ENCODE assay signal across 14 cellular contexts in the genomic region with DNA sequence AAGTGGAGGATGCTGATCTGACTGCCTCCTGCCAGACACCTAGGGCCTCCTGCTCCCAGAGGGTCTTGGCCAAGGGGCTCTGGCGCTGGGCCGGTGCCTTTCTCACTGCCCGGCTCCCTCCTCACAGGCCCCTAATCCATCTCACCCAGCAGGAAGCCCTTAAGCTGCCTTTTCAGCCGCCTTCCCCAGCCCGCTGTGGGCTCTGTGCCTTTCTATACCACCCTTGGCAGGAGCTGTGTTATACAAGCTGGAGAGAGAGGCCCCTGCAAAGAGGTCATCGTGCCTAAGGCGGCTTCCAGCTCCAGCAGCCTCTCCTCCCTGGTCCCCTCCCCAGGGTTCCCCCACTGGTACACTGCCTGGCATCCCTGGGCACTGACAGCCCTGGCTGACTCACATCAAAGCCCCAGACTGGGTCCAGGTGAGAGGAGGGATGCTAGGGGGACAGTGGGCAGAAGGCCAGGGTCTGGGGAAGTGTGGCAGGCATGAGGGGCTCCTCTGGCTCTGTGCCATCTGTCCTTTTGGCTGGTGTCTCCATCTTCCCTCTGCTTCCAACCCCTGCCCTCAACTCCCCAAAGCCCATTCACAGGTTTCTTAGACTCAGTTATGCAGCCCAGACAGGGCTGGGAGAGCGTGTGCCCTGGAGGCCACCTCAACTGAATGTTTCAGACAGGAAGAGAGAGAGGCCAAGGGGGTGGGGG. TPM values are rescaled to one million over a fixed set of nuclear protein-coding genes. Genes with fewer than 3 reads are reported as not detected.
DNase-seq lines count a peak whose midpoint lies in the region; ATAC-seq, FAIRE-seq and TF ChIP-seq lines count a peak whose summit lies in the region.
"Had no signal": no experiment of that assay in that cellular context is flagged by ENCODE, and none has a peak within 500 bp of the region (broad histone marks: within the 10 kb centered on the region; RNA-seq: fewer than 3 reads in every experiment).

No MANE protein-coding gene starts in this region.

- TF ChIP-seq POLR2A in HepG2 (IDR thresholded peaks at IDR 0.05; ENCODE audit: insufficient read depth in 1 of 2, low read depth in 2 of 2, low read length in 2 of 2) (no peak), Peyer's patch (IDR thresholded peaks at IDR 0.05) (no peak)

- H3K27me3 Mint-ChIP-seq in naive thymus-derived CD4-positive, alpha-beta T cell = peaks cover 9 to 39% (median 26%) of the 10 kb centered on the region in 5 donors

- H3K36me3 ChIP-seq in KOPT-K1 (ENCODE audit: insufficient read depth, low read length) (no peaks in the 10 kb centered on the region), brain microvascular endothelial cell (replicated peaks) (no peaks in the 10 kb centered on the region), osteoblast (ENCODE audit: insufficient read depth, low read length) (no peaks in the 10 kb centered on the region), HepG2 (replicated peaks in 1 of 2; ENCODE audit: control insufficient read depth in 1 of 2, insufficient read depth in 2 of 2, low read length in 2 of 2) (no peaks in the 10 kb centered on the region), Peyer's patch (no peaks in the 10 kb centered on the region)
- H3K36me3 ChIP-seq in naive thymus-derived CD4-positive, alpha-beta T cell (ENCODE audit: control insufficient read depth in 2 of 3, insufficient read depth in 3 of 3, low read length in 3 of 3) = no peaks in the 10 kb centered on the region

- POLR2A ChIA-PET in HepG2 (lab: Yijun Ruan, JAX) = no interaction called here
- POLR2A ChIA-PET in naive thymus-derived CD4-positive, alpha-beta T cell (lab: Charles Lee) = no interaction called here

- intact Hi-C loops in HepG2 (cut with micrococcal nuclease; ENCODE audit: unreplicated experiment) = no loop called here
- intact Hi-C loops in naive thymus-derived CD4-positive, alpha-beta T cell (cut with micrococcal nuclease) = no loop called here

- no peaks in the 10 kb centered on the region for H3K36me3 Mint-ChIP-seq in naive thymus-derived CD4-positive, alpha-beta T cell
- H3K36me3 Mint-ChIP-seq: CD8-positive, alpha-beta memory T cell; naive thymus-derived CD8-positive, alpha-beta T cell; T-cell had no signal

- H3K9ac ChIP-seq in HepG2 (ENCODE audit: insufficient read depth, low read depth, low read length) = no peak overlapping the region
- H3K9ac ChIP-seq: KMS-11 had no signal

- no peak overlapping the region for H3K27ac Mint-ChIP-seq in naive thymus-derived CD4-positive, alpha-beta T cell
- H3K27ac Mint-ChIP-seq: activated CD4-positive, alpha-beta T cell treated with anti-CD3 and anti-CD28 coated beads for 36 hours; CD8-positive, alpha-beta memory T cell had no signal

- H3K27me3 ChIP-seq in brain microvascular endothelial cell (replicated peaks) (no peaks in the 10 kb centered on the region), osteoblast (ENCODE audit: insufficient read depth, low read length) (no peaks in the 10 kb centered on the region), HepG2 (ENCODE audit: control insufficient read depth in 1 of 2, insufficient read depth in 2 of 2, low read length in 2 of 2) (peaks cover 3 to 7% of the 10 kb centered on the region in 2 experiments; a peak in 2 of 5 replicates), Peyer's patch (no peaks in the 10 kb centered on the region)
- H3K27me3 ChIP-seq in naive thymus-derived CD4-positive, alpha-beta T cell (ENCODE audit: control insufficient read depth in 2 of 2, insufficient read depth in 2 of 2, low read length in 2 of 2) = no peaks in the 10 kb centered on the region

- H3K79me2 ChIP-seq in osteoblast (ENCODE audit: insufficient read depth, low read length) = no peaks in the 10 kb centered on the region
- H3K79me2 ChIP-seq in HepG2 (ENCODE audit: insufficient read depth, low read length) = no peaks in the 10 kb centered on the region

- H4K20me1 ChIP-seq in osteoblast (ENCODE audit: insufficient read depth, low read length) (no peaks in the 10 kb centered on the region), HepG2 (ENCODE audit: insufficient read depth, low read length) (no peaks in the 10 kb centered on the region)

- no peaks in the 10 kb centered on the region for H3K9me3 Mint-ChIP-seq in naive thymus-derived CD4-positive, alpha-beta T cell
- H3K9me3 Mint-ChIP-seq: CD8-positive, alpha-beta memory T cell; naive thymus-derived CD8-positive, alpha-beta T cell; T-cell had no signal

- H3K9me3 ChIP-seq in KOPT-K1 (ENCODE audit: insufficient read depth, low read length, poor library complexity, severe bottlenecking) = no peaks in the 10 kb centered on the region
- no peaks in the 10 kb centered on the region for H3K9me3 ChIP-seq in osteoblast (ENCODE audit: low read depth, low read length)
- H3K9me3 ChIP-seq in HepG2 (ENCODE audit: low read length) = no peaks in the 10 kb centered on the region
- no peaks in the 10 kb centered on the region for H3K9me3 ChIP-seq in Peyer's patch
- no peaks in the 10 kb centered on the region for H3K9me3 ChIP-seq in naive thymus-derived CD4-positive, alpha-beta T cell (ENCODE audit: control insufficient read depth in 2 of 3, low read length in 3 of 3)

- TF ChIP-seq RAD21 in HepG2 (CRISPR knock-in tag; IDR thresholded peaks at IDR 0.05) = no peak

- CTCF ChIA-PET in HepG2 (lab: Yijun Ruan, JAX; ENCODE audit: low intra/inter-chr PET ratio, low total read pairs) = interaction anchor here (1.0 kb wide), 1 partner anchor 9 kb away, joined by 3 read pairs; no protein-coding TSS in a partner anchor
- CTCF ChIA-PET in naive thymus-derived CD4-positive, alpha-beta T cell (lab: Charles Lee) = no interaction called here

- H2AFZ ChIP-seq in osteoblast (ENCODE audit: low read length) = no peak overlapping the region
- H2AFZ ChIP-seq in HepG2 (ENCODE audit: low read length) = no peak overlapping the region

- in situ Hi-C loops in brain microvascular endothelial cell (cut with HindIII; ENCODE audit: low pct_ligation_motif_present, low sequenced_read_pairs) = loop anchor here (25.0 kb wide), 1 partner anchor 95 kb away; no protein-coding TSS in a partner anchor
- in situ Hi-C loops in HepG2 (cut with HindIII; ENCODE audit: extremely low pct_ligation_motif_present, low pct_unique_long_range_greater_than_20kb) = loop anchor here (5.0 kb wide), 1 partner anchor 90 kb away; no protein-coding TSS in a partner anchor

- no TSS peak for BruUV-seq in HepG2 (replicated peaks; lab: Mats Ljungman, UMichigan)

- H3K27ac ChIP-seq in KOPT-K1 (ENCODE audit: low read depth, low read length, poor library complexity, severe bottlenecking) = peak overlapping the region; percentile 64
- H3K27ac ChIP-seq in brain microvascular endothelial cell = peak overlapping the region; percentile 18
- peak overlapping the region; percentile 12 for H3K27ac ChIP-seq in osteoblast (ENCODE audit: low read depth, low read length)
- no peak overlapping the region for H3K27ac ChIP-seq in HepG2 (ENCODE audit: extremely low read length, insufficient read depth, low read length)
- no peak overlapping the region for H3K27ac ChIP-seq in Peyer's patch
- no peak overlapping the region for H3K27ac ChIP-seq in naive thymus-derived CD4-positive, alpha-beta T cell (ENCODE audit: low read depth, low read length)
- H3K27ac ChIP-seq: KMS-11 had no signal

- whole genome bisulfite sequencing in HepG2 (ENCODE audit: low lambda C conversion rate) = 42% methylated on average over 8 of the region's 8 CpGs

- DNase-seq in EL = peak; percentile 49
- no peak for DNase-seq in brain microvascular endothelial cell
- no peak for DNase-seq in osteoblast (ENCODE audit: insufficient read length, low spot score, missing footprints)
- no peak for DNase-seq in HepG2 (ENCODE audit: low spot score)
- no peak for DNase-seq in Peyer's patch
- no peak for DNase-seq in naive thymus-derived CD4-positive, alpha-beta T cell
- DNase-seq: activated CD4-positive, alpha-beta T cell treated with anti-CD3 and anti-CD28 coated beads for 36 hours; CD8-positive, alpha-beta memory T cell; naive thymus-derived CD8-positive, alpha-beta T cell; OCI-M1; T-cell had no signal

- H3K4me2 ChIP-seq in osteoblast (ENCODE audit: insufficient read depth, low read length) = no peak overlapping the region
- no peak overlapping the region for H3K4me2 ChIP-seq in HepG2 (ENCODE audit: low read depth, low read length)
- H3K4me2 ChIP-seq: KMS-11 had no signal

- no peak for TF ChIP-seq EP300 in HepG2 (IDR thresholded peaks at IDR 0.05; ENCODE audit: low read depth in 2 of 2, low read length in 2 of 2)
- no peak for TF ChIP-seq EP300 in HepG2 (CRISPR knock-in tag; IDR thresholded peaks at IDR 0.05; ENCODE audit: borderline replicate concordance)

- H3K4me1 Mint-ChIP-seq in naive thymus-derived CD4-positive, alpha-beta T cell = peaks cover 0 to 10% (median 0%) of the 10 kb centered on the region in 7 donors
- H3K4me1 Mint-ChIP-seq: activated CD4-positive, alpha-beta T cell treated with anti-CD3 and anti-CD28 coated beads for 36 hours; CD8-positive, alpha-beta memory T cell; naive thymus-derived CD8-positive, alpha-beta T cell; T-cell had no signal

- no peak for ATAC-seq in GM19467 (IDR thresholded peaks at IDR 0.05; ENCODE audit: unreplicated experiment)
- ATAC-seq in HepG2 = no peak
- ATAC-seq in naive thymus-derived CD4-positive, alpha-beta T cell = no peak
- ATAC-seq: activated CD4-positive, alpha-beta T cell treated with anti-CD3 and anti-CD28 coated beads for 36 hours; naive thymus-derived CD8-positive, alpha-beta T cell; T-cell had no signal

- no peak overlapping the region for H3K4me3 Mint-ChIP-seq in naive thymus-derived CD4-positive, alpha-beta T cell
- H3K4me3 Mint-ChIP-seq: activated CD4-positive, alpha-beta T cell treated with anti-CD3 and anti-CD28 coated beads for 36 hours; CD8-positive, alpha-beta memory T cell; naive thymus-derived CD8-positive, alpha-beta T cell; T-cell had no signal

- TF ChIP-seq CTCF in brain microvascular endothelial cell (IDR thresholded peaks at IDR 0.05; ENCODE audit: low read depth, low read length, missing control alignments) (no peak), osteoblast (IDR thresholded peaks at IDR 0.05; ENCODE audit: extremely low read depth, low read depth, low read length) (no peak), HepG2 (CRISPR knock-in tag; IDR thresholded peaks at IDR 0.05) (no peak), Peyer's patch (IDR thresholded peaks at IDR 0.05) (no peak)

- FAIRE-seq in HepG2 (lab: Jason Lieb, UNC) = no peak

- H3K4me3 ChIP-seq in brain microvascular endothelial cell (ENCODE audit: low read depth, low read length) = no peak overlapping the region
- no peak overlapping the region for H3K4me3 ChIP-seq in osteoblast (ENCODE audit: insufficient read depth, low read length)
- no peak overlapping the region for H3K4me3 ChIP-seq in HepG2 (replicated peaks in 1 of 3; ENCODE audit: insufficient read depth in 1 of 3, low read depth in 2 of 3, low read length in 3 of 3)
- H3K4me3 ChIP-seq in Peyer's patch = no peak overlapping the region
- H3K4me3 ChIP-seq in naive thymus-derived CD4-positive, alpha-beta T cell (ENCODE audit: low read length) = no peak overlapping the region

- peaks cover 46% of the 10 kb centered on the region for H3K4me1 ChIP-seq in osteoblast (ENCODE audit: insufficient read depth, low read length)
- H3K4me1 ChIP-seq in HepG2 (ENCODE audit: insufficient read depth, low read length) = peaks cover 26% of the 10 kb centered on the region
- H3K4me1 ChIP-seq in Peyer's patch = no peaks in the 10 kb centered on the region
- no peaks in the 10 kb centered on the region for H3K4me1 ChIP-seq in naive thymus-derived CD4-positive, alpha-beta T cell (ENCODE audit: control insufficient read depth in 2 of 2, insufficient read depth in 2 of 2, low read length in 2 of 2)

RNA-seq across cellular contexts. Expression of gene FZD2, which starts 15.3 kb away (rescaled TPM):
- total RNA-seq in osteoblast (15.9 and 23.9 TPM in 2 replicates), HepG2 (2016; rRNA removed; fragmentation: Illumina TruSeq; extraction: Trizol) (0.13 TPM in 1 of 2 replicates, not detected in the other), Peyer's patch (1 to 10 TPM in 1 of 4 donors, under 1 TPM in 1, not detected in 2; 0.54 to 2.1 TPM)
- not detected in 2 replicates for total RNA-seq in HepG2 (2016; cell fraction: cytosol; rRNA removed; fragmentation: Illumina TruSeq; extraction: Trizol; ENCODE audit: low read depth)
- total RNA-seq in HepG2 (2016; cell fraction: insoluble cytoplasmic fraction; rRNA removed; fragmentation: Illumina TruSeq; extraction: Trizol) = 0.06 TPM in 1 of 2 replicates, not detected in the other
- total RNA-seq in HepG2 (2016; cell fraction: membrane; rRNA removed; fragmentation: Illumina TruSeq; extraction: Trizol) = 0.06 TPM in 1 of 2 replicates, not detected in the other
- total RNA-seq in HepG2 (2016; cell fraction: nucleus; rRNA removed; fragmentation: Illumina TruSeq; extraction: Trizol) = not detected in 2 replicates
- 0.07 and 0.10 TPM in 2 replicates for polyA plus RNA-seq in HepG2 (2011; rRNA removed)
- polyA plus RNA-seq in HepG2 (2011; cell fraction: cytosol; rRNA removed) = 0.08 and 0.12 TPM in 2 replicates
- 0.06 TPM in 1 of 2 replicates, not detected in the other for polyA plus RNA-seq in HepG2 (2011; cell fraction: nucleus; rRNA removed)
- not detected in 2 replicates for polyA plus RNA-seq in HepG2 (2012)
- not detected in 2 replicates for polyA plus RNA-seq in HepG2 (2016; cell fraction: cytosol; fragmentation: Illumina TruSeq; extraction: Trizol; ENCODE audit: low read depth)
- not detected in 2 replicates for polyA plus RNA-seq in HepG2 (2016; cell fraction: insoluble cytoplasmic fraction; fragmentation: Illumina TruSeq; extraction: Trizol; ENCODE audit: low read depth)
- not detected in 2 replicates for polyA plus RNA-seq in HepG2 (2016; cell fraction: membrane; fragmentation: Illumina TruSeq; extraction: Trizol; ENCODE audit: low read depth)
- polyA plus RNA-seq in HepG2 (2016; cell fraction: nucleus; fragmentation: Illumina TruSeq; extraction: Trizol; ENCODE audit: insufficient read depth, low read depth) = not detected in 2 replicates
- polyA minus RNA-seq in HepG2 (2011; rRNA and poly(A)+ RNA removed; ENCODE audit: low replicate concordance) = 0.26 and 17.3 TPM in 2 replicates
- polyA minus RNA-seq in HepG2 (2011; cell fraction: cytosol; rRNA and poly(A)+ RNA removed) = 0.35 TPM in 1 of 2 replicates, not detected in the other
- polyA minus RNA-seq in HepG2 (2011; cell fraction: nucleus; rRNA and poly(A)+ RNA removed) = not detected in 2 replicates
- total RNA-seq in naive thymus-derived CD4-positive, alpha-beta T cell = 1 to 10 TPM in 1 of 5 experiments, under 1 TPM in 2, not detected in 2; 0.16 to 1.7 (median 0.19) TPM
- under 1 TPM in 1 of 2 donors, not detected in 1; 0.13 TPM for polyA plus RNA-seq in naive thymus-derived CD4-positive, alpha-beta T cell
- polyA plus RNA-seq: CD8-positive, alpha-beta memory T cell had no signal

RNA-seq across cellular contexts. Expression of gene GPATCH8, which starts 38.8 kb away (rescaled TPM):
- total RNA-seq in osteoblast = 30.6 and 33.3 TPM in 2 replicates
- total RNA-seq in HepG2 (2016; rRNA removed; fragmentation: Illumina TruSeq; extraction: Trizol) = 21.5 and 37.7 TPM in 2 replicates
- total RNA-seq in HepG2 (2016; cell fraction: cytosol; rRNA removed; fragmentation: Illumina TruSeq; extraction: Trizol; ENCODE audit: low read depth) = 10.8 and 13.1 TPM in 2 replicates
- 22.3 and 35.2 TPM in 2 replicates for total RNA-seq in HepG2 (2016; cell fraction: insoluble cytoplasmic fraction; rRNA removed; fragmentation: Illumina TruSeq; extraction: Trizol)
- 11.2 and 12.6 TPM in 2 replicates for total RNA-seq in HepG2 (2016; cell fraction: membrane; rRNA removed; fragmentation: Illumina TruSeq; extraction: Trizol)
- total RNA-seq in HepG2 (2016; cell fraction: nucleus; rRNA removed; fragmentation: Illumina TruSeq; extraction: Trizol) = 49.3 and 55.3 TPM in 2 replicates
- 19.8 and 20.7 TPM in 2 replicates for polyA plus RNA-seq in HepG2 (2011; rRNA removed)
- 6.0 and 7.9 TPM in 2 replicates for polyA plus RNA-seq in HepG2 (2011; cell fraction: cytosol; rRNA removed)
- 24.4 and 28.4 TPM in 2 replicates for polyA plus RNA-seq in HepG2 (2011; cell fraction: nucleus; rRNA removed)
- 21.5 and 23.5 TPM in 2 replicates for polyA plus RNA-seq in HepG2 (2012)
- 0.87 and 1.2 TPM in 2 replicates for polyA plus RNA-seq in HepG2 (2016; cell fraction: cytosol; fragmentation: Illumina TruSeq; extraction: Trizol; ENCODE audit: low read depth)
- 15.4 and 18.6 TPM in 2 replicates for polyA plus RNA-seq in HepG2 (2016; cell fraction: insoluble cytoplasmic fraction; fragmentation: Illumina TruSeq; extraction: Trizol; ENCODE audit: low read depth)
- 2.7 and 3.2 TPM in 2 replicates for polyA plus RNA-seq in HepG2 (2016; cell fraction: membrane; fragmentation: Illumina TruSeq; extraction: Trizol; ENCODE audit: low read depth)
- 46.4 and 56.1 TPM in 2 replicates for polyA plus RNA-seq in HepG2 (2016; cell fraction: nucleus; fragmentation: Illumina TruSeq; extraction: Trizol; ENCODE audit: insufficient read depth, low read depth)
- polyA minus RNA-seq in HepG2 (2011; rRNA and poly(A)+ RNA removed; ENCODE audit: low replicate concordance) = 26.0 and 26.7 TPM in 2 replicates
- polyA minus RNA-seq in HepG2 (2011; cell fraction: cytosol; rRNA and poly(A)+ RNA removed) = 14.5 and 16.8 TPM in 2 replicates
- polyA minus RNA-seq in HepG2 (2011; cell fraction: nucleus; rRNA and poly(A)+ RNA removed) = 55.7 and 58.8 TPM in 2 replicates
- total RNA-seq in Peyer's patch = 10 to 100 TPM; 39.6 to 91.6 (median 48.3) TPM
- total RNA-seq in naive thymus-derived CD4-positive, alpha-beta T cell = 10 to 100 TPM; 45.0 to 88.5 (median 82.9) TPM
- polyA plus RNA-seq in naive thymus-derived CD4-positive, alpha-beta T cell = 10 to 100 TPM; 40.2 to 59.1 TPM

Comparison
In these comparisons a context has a peak if more than half of its experiments do, and no peak if none do; other contexts are left out.
1. H3K27ac ChIP-seq: peak in KOPT-K1 (single experiment), brain microvascular endothelial cell (single experiment) and osteoblast (single experiment); none in HepG2 (single experiment), Peyer's patch (0 of 4) and naive thymus-derived CD4-positive, alpha-beta T cell (single experiment).